2 cellular contexts compared by ENCODE assay signal in genomic region chr17:73588291-73589095, GRCh38.
TF ChIP-seq lines count a peak whose summit lies in the region.

No MANE protein-coding gene starts in this region.

TF ChIP-seq in SK-N-SH, 30 proteins besides CTCF, POLR2A, EP300 and RAD21 (continued from another document):
- TF ChIP-seq FOSL2 (IDR thresholded peaks at IDR 0.05; ENCODE audit: borderline replicate concordance, low read depth) = no peak
- TF ChIP-seq CHD2 (IDR thresholded peaks at IDR 0.05; ENCODE audit: low read length, partially characterized antibody) = peak; percentile 26

TF ChIP-seq in SK-N-SH treated with all-trans-retinoic acid at 6 μM for 48 hours, 23 proteins besides CTCF, POLR2A, EP300 and RAD21 (continued from another document):
- TF ChIP-seq ZNF8 (CRISPR knock-in tag; IDR thresholded peaks at IDR 0.05) = no peak
- no peak for TF ChIP-seq GLIS3 (CRISPR knock-in tag; IDR thresholded peaks at IDR 0.05)
